In the genomic region with DNA sequence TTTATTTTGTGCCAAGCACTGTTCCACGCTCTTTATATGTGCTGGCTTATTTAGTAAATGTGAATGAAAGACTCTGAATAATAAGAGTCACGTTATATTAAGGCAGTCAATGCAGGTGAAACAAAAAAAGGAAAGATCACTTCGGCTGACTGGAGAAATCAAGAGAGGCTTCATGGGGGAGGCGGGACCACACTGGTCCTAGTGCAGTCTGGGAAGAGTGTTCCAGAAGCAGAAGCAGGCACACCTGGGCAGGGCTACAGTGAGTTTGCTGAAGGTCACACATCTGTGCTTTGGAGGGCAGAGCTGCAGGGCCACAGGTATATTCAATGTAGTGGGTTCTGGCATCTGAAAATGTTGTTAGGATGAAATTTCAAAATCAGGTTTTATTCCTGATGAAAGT, we compare ENCODE assay signal across 20 cellular contexts.
"Had no signal": no experiment of that assay in that cellular context is flagged by ENCODE, and none has a peak within 500 bp of the region (broad histone marks: within the 10 kb centered on the region; RNA-seq: fewer than 3 reads in every experiment).

No MANE protein-coding gene starts in this region.

- H3K9ac ChIP-seq: neural progenitor cell, parathyroid adenoma had no signal

- H3K4me3 ChIP-seq: colonic mucosa, lower lobe of right lung, neural progenitor cell, prostate gland, right atrium auricular region, skin epidermis, suprapubic skin, transverse colon, upper lobe of right lung, vagina had no signal

- H3K9me3 ChIP-seq: colonic mucosa, lower lobe of right lung, prostate gland, right atrium auricular region, suprapubic skin, transverse colon, upper lobe of right lung, vagina had no signal

- H3K27ac ChIP-seq: colonic mucosa, epithelial cell of prostate, lower lobe of right lung, neural progenitor cell, parathyroid adenoma, vagina had no signal

- H3K36me3 ChIP-seq: colonic mucosa, lower lobe of right lung, neural progenitor cell, prostate gland, right atrium auricular region, suprapubic skin, transverse colon, upper lobe of right lung, vagina had no signal

- DNase-seq: colonic mucosa; effector CD8-positive, alpha-beta T cell; endodermal cell; foreskin melanocyte; left ventricle myocardium superior; lower lobe of right lung; stimulated activated CD4-positive, alpha-beta T cell treated with anti-CD3 and anti-CD28 coated beads, Interleukin-15, amount 100 ng/mL, for 24 hours; stimulated activated CD4-positive, alpha-beta T cell treated with anti-CD3 and anti-CD28 coated beads, Interleukin-2, amount 100 ng/mL, for 48 hours; stimulated activated naive B cell treated with anti-CD40 and anti-IgM and Interleukin-4, amounts not matched to agents 10 μg/mL and 1 μg/mL and 100 μg/mL, for 72 hours; transverse colon; upper lobe of right lung had no signal

- H3K4me1 ChIP-seq: colonic mucosa, prostate gland had no signal

- ATAC-seq: esophagus mucosa; left ventricle myocardium superior; lower lobe of right lung; stimulated activated naive B cell treated with anti-CD40 and anti-IgM and Interleukin-4, amounts not matched to agents 10 μg/mL and 1 μg/mL and 100 μg/mL, for 72 hours; upper lobe of right lung had no signal

- H3K27me3 ChIP-seq: colonic mucosa, neural progenitor cell, right atrium auricular region, suprapubic skin, transverse colon, upper lobe of right lung, vagina had no signal
